In the genomic region with DNA sequence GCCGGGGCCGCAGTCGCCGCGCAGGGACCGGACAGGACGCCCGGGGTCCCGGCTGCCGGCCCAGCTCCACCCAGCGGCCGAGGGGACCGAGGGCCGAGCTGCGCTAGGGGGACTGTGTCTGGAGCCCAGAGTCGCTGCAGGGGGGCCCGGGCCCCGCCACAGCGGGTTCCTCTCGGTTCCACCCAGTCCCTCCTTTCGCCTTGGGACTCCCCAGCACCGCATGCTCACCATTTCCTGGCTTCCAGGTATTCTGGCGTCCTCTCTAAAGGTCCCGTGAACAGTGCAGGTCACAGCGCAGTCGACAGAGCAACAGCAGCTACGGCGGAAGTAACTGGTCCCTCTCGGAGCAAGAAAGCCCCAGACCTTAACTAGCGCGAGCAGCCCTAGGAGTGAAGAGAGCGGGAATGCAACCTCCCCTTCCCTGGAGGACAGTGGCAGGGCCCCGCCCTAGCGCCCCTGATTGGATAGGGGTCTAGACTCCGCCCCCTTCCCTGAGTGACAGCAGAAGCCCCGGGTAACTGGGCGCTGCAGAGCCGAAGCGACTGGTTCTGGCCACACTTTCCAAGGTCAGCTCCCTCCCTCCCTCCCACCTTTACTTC, we compare ENCODE assay signal across 8 cellular contexts. TPM values are rescaled to one million over a fixed set of nuclear protein-coding genes. Genes with fewer than 3 reads are reported as not detected.
DNase-seq lines count a peak whose midpoint lies in the region; ATAC-seq and TF ChIP-seq lines count a peak whose summit lies in the region.

ZNF878 (minus strand) TSS at position 391 of the 599 bp plus-strand sequence; CDS start at position 231, 160 bp downstream.

- peak within 1 kb of the TSS; percentile 77 for H3K9ac ChIP-seq in trophoblast cell (ENCODE audit: low read length)

- ATAC-seq in GM21529 (IDR thresholded peaks at IDR 0.05; ENCODE audit: unreplicated experiment): peak; percentile 91

- H3K79me2 ChIP-seq in trophoblast cell (ENCODE audit: control insufficient read depth, insufficient read depth, low read length, poor library complexity): peaks cover 4% of the 10 kb centered on the region

- peak within 1 kb of the TSS; percentile 82 for H4K8ac ChIP-seq in trophoblast cell (ENCODE audit: low read depth, low read length)

- peak within 1 kb of the TSS; percentile 85 for H3K14ac ChIP-seq in trophoblast cell (ENCODE audit: low read length)

- H2AK5ac ChIP-seq in trophoblast cell (ENCODE audit: low read length): no peak within 1 kb of the TSS

- H3K23ac ChIP-seq in trophoblast cell (ENCODE audit: low read length): no peak within 1 kb of the TSS

- DNase-seq in DMS53 treated with DMSO at 0.1 percent for 48 hours (lab: John Stamatoyannopoulos, UW; ENCODE audit: unreplicated experiment) (peak; percentile 89), KBM-7 (peak; percentile 93), SJSA1 (ENCODE audit: low read depth in 1 of 2, low spot score in 2 of 2) (peak; percentile 45 to 60), amygdala (lab: John Stamatoyannopoulos, UW) (peak in 54 of 56 donors; percentile 16 to 91 (median 71)), right atrium auricular region (ENCODE audit: low spot score) (peak; percentile 91), trophoblast cell (peak; percentile 94 to 97), cortex of kidney (lab: John Stamatoyannopoulos, UW) (no peak)

- peak in 1 of 2 donors; percentile 30 for TF ChIP-seq CTCF in right atrium auricular region (IDR thresholded peaks at IDR 0.05)

- no peak within 1 kb of the TSS for H3K4ac ChIP-seq in trophoblast cell (ENCODE audit: low read depth, low read length)

- peak within 1 kb of the TSS; percentile 56 for H4K12ac ChIP-seq in trophoblast cell (ENCODE audit: low read depth, low read length)

- no peaks in the 10 kb centered on the region for H3K4me1 ChIP-seq in SJSA1 (replicated peaks)
- peaks cover 0 to 13% of the 10 kb centered on the region in 2 donors for H3K4me1 ChIP-seq in right atrium auricular region
- peaks cover 8 to 12% of the 10 kb centered on the region in 2 experiments for H3K4me1 ChIP-seq in trophoblast cell (ENCODE audit: control insufficient read depth in 1 of 2, insufficient read depth in 2 of 2, low read length in 2 of 2)

- H4K91ac ChIP-seq in trophoblast cell (ENCODE audit: low read depth, low read length): peak within 1 kb of the TSS; percentile 63

- H2BK120ac ChIP-seq in trophoblast cell (ENCODE audit: insufficient read depth, low read length, poor library complexity): peak within 1 kb of the TSS; percentile 15

- H3K27me3 ChIP-seq in SJSA1 (replicated peaks) (no peaks in the 10 kb centered on the region), right atrium auricular region (no peaks in the 10 kb centered on the region), trophoblast cell (ENCODE audit: insufficient read depth, low read length) (no peaks in the 10 kb centered on the region)

- peak within 1 kb of the TSS; percentile 71 for H2AFZ ChIP-seq in trophoblast cell (ENCODE audit: insufficient read depth, low read length, poor library complexity)

- H3K4me3 ChIP-seq in SJSA1: peak within 1 kb of the TSS; percentile 43
- peak within 1 kb of the TSS; percentile 58 to 77 for H3K4me3 ChIP-seq in right atrium auricular region
- H3K4me3 ChIP-seq in trophoblast cell (ENCODE audit: low read depth, low read length): peak within 1 kb of the TSS; percentile 79

- in situ Hi-C loops in KBM-7 (cut with MboI; ENCODE audit: low pct_unique_long_range_greater_than_20kb, low sequenced_read_pairs): no loop called here

- H3K18ac ChIP-seq in trophoblast cell (ENCODE audit: low read length): no peak within 1 kb of the TSS

- H2BK12ac ChIP-seq in trophoblast cell (ENCODE audit: low read length): no peak within 1 kb of the TSS

- peaks cover 2% of the 10 kb centered on the region for H3K79me1 ChIP-seq in trophoblast cell (ENCODE audit: low read length)

- H3K9me3 ChIP-seq in SJSA1 (replicated peaks) (peaks cover 12% of the 10 kb centered on the region; the same call in 1 of the 2 replicates), right atrium auricular region (no peaks in the 10 kb centered on the region), trophoblast cell (ENCODE audit: insufficient read depth, low read depth, low read length) (no peaks in the 10 kb centered on the region)

- H3K27ac ChIP-seq in SJSA1 (no peak within 1 kb of the TSS), right atrium auricular region (peak within 1 kb of the TSS; percentile 65 to 68), trophoblast cell (ENCODE audit: low read depth, low read length) (peak within 1 kb of the TSS; percentile 92)

- WGBS in trophoblast cell (ENCODE audit: extremely low coverage, insufficient coverage, insufficient read length): no CpG with 5 or more reads among the region's 39 CpGs

- H3K4me2 ChIP-seq in trophoblast cell (ENCODE audit: low read length): peak within 1 kb of the TSS; percentile 96

- H2BK5ac ChIP-seq in trophoblast cell (ENCODE audit: low read depth, low read length, poor library complexity): peak within 1 kb of the TSS; percentile 61

- no peaks in the 10 kb centered on the region for H3K36me3 ChIP-seq in SJSA1
- H3K36me3 ChIP-seq in right atrium auricular region: no peaks in the 10 kb centered on the region
- H3K36me3 ChIP-seq in trophoblast cell (ENCODE audit: control insufficient read depth in 1 of 2, insufficient read depth in 2 of 2, low read length in 2 of 2): no peaks in the 10 kb centered on the region

RNA-seq across cellular contexts. Expression of gene ZNF878, which starts in this region (rescaled TPM):
- 0.08 TPM in 1 of 2 replicates, not detected in the other for total RNA-seq in SJSA1 (2014; rRNA removed; shearing (Covaris generic))
- total RNA-seq in right atrium auricular region: under 1 TPM; 0.20 to 0.26 TPM
- 0.57 and 0.68 TPM in 2 replicates for polyA plus RNA-seq in trophoblast cell (2013)

Comparison
In these comparisons a context has a peak if more than half of its experiments do, and no peak if none do; other contexts are left out.
1. Peak in DNase-seq and H3K4me3 ChIP-seq in SJSA1; RNA of the gene not detected or under 1 TPM.
2. Peak in DNase-seq, H3K4me3 ChIP-seq and H3K27ac ChIP-seq in right atrium auricular region; RNA of the gene not detected or under 1 TPM.